In genomic region chr6:25971187-25971811, GRCh38 we compare ENCODE assay signal across 8 cellular contexts. TPM values are rescaled to one million over a fixed set of nuclear protein-coding genes. Genes with fewer than 3 reads are reported as not detected.
DNase-seq lines count a peak whose midpoint lies in the region; ATAC-seq and TF ChIP-seq lines count a peak whose summit lies in the region.

No MANE protein-coding gene starts in this region.

- TF ChIP-seq CTCF in epithelial cell of esophagus (IDR thresholded peaks at IDR 0.05; ENCODE audit: insufficient read depth, low read depth, low read length, missing control alignments) (no peak), nephron (IDR thresholded peaks at IDR 0.05; ENCODE audit: unreplicated experiment in 3 of 3) (no peak)

- ATAC-seq in CD4-positive, CD25-positive, alpha-beta regulatory T cell (ENCODE audit: low read depth in 2 of 2): no peak
- no peak for ATAC-seq in HG02852 (IDR thresholded peaks at IDR 0.05; ENCODE audit: unreplicated experiment)

- no peaks in the 10 kb centered on the region for H3K27me3 ChIP-seq in CD4-positive, CD25-positive, alpha-beta regulatory T cell (ENCODE audit: control insufficient read depth, insufficient read depth, low read length)

- peaks cover 98% of the 10 kb centered on the region for H3K36me3 ChIP-seq in CD4-positive, CD25-positive, alpha-beta regulatory T cell (ENCODE audit: control insufficient read depth, insufficient read depth, low read length)

- no peak for DNase-seq in CD4-positive, CD25-positive, alpha-beta regulatory T cell
- DNase-seq in MV-4-11 (lab: John Stamatoyannopoulos, UW) (peak; percentile 56), epithelial cell of esophagus (ENCODE audit: low read depth) (peak; percentile 78), HEK293T (ENCODE audit: extremely low spot score) (no peak)
- no peak for DNase-seq in stimulated activated CD4-positive, alpha-beta T cell treated with anti-CD3 and anti-CD28 coated beads, Interleukin-2, amount 100 ng/mL, for 48 hours
- DNase-seq in stimulated activated CD4-positive, alpha-beta T cell treated with anti-CD3 and anti-CD28 coated beads, Interleukin-4, amount 100 ng/mL, for 4 hours: no peak

- H3K4me3 Mint-ChIP-seq in CD4-positive, CD25-positive, alpha-beta regulatory T cell: peak overlapping the region in 2 of 4 donors; percentile 20 to 50
- H3K4me3 Mint-ChIP-seq in nephron: peak overlapping the region in 1 of 3 experiments; percentile 45

- H3K27me3 Mint-ChIP-seq in CD4-positive, CD25-positive, alpha-beta regulatory T cell: peaks cover 4% of the 10 kb centered on the region
- H3K27me3 Mint-ChIP-seq in nephron (ENCODE audit: low read depth): no peaks in the 10 kb centered on the region

- H3K4me3 ChIP-seq in CD4-positive, CD25-positive, alpha-beta regulatory T cell (ENCODE audit: low read depth, low read length): no peak overlapping the region
- no peak overlapping the region for H3K4me3 ChIP-seq in epithelial cell of esophagus (ENCODE audit: low read length)

- peaks cover 32% of the 10 kb centered on the region for H3K4me1 ChIP-seq in CD4-positive, CD25-positive, alpha-beta regulatory T cell (ENCODE audit: control insufficient read depth, insufficient read depth, low read length, poor library complexity, severe bottlenecking)

- H3K9me3 ChIP-seq in CD4-positive, CD25-positive, alpha-beta regulatory T cell (ENCODE audit: control insufficient read depth in 2 of 2, low read length in 2 of 2): no peaks in the 10 kb centered on the region

- H3K4me1 Mint-ChIP-seq in CD4-positive, CD25-positive, alpha-beta regulatory T cell: peaks cover 33 to 69% (median 56%) of the 10 kb centered on the region in 4 donors
- peaks cover 35% of the 10 kb centered on the region for H3K4me1 Mint-ChIP-seq in nephron

- H3K27ac ChIP-seq in CD4-positive, CD25-positive, alpha-beta regulatory T cell (ENCODE audit: insufficient read depth, low read length, poor library complexity, severe bottlenecking): no peak overlapping the region

- peaks cover 73% of the 10 kb centered on the region for H3K36me3 Mint-ChIP-seq in CD4-positive, CD25-positive, alpha-beta regulatory T cell
- H3K36me3 Mint-ChIP-seq in nephron (ENCODE audit: low read depth): peaks cover 73% of the 10 kb centered on the region

- POLR2A ChIA-PET in HEK293T (lab: Yijun Ruan, JAX): no interaction called here

- CTCF ChIA-PET in HEK293T (lab: Yijun Ruan, JAX): interaction anchor here (1.0 kb wide), 1 partner anchor 21 kb away, joined by 3 read pairs; no protein-coding TSS in a partner anchor

- H3K9me3 Mint-ChIP-seq in CD4-positive, CD25-positive, alpha-beta regulatory T cell: no peaks in the 10 kb centered on the region
- H3K9me3 Mint-ChIP-seq in nephron: no peaks in the 10 kb centered on the region

- H3K27ac Mint-ChIP-seq in CD4-positive, CD25-positive, alpha-beta regulatory T cell: peak overlapping the region in 2 of 3 donors; percentile 70 to 86
- peak overlapping the region; percentile 76 to 91 (median 79) for H3K27ac Mint-ChIP-seq in nephron

TF ChIP-seq in HEK293T, 16 proteins besides CTCF, POLR2A, EP300 and RAD21:
- TF ChIP-seq HDGF (IDR thresholded peaks at IDR 0.05; ENCODE audit: borderline replicate concordance): no peak
- no peak for TF ChIP-seq FOXM1 (IDR thresholded peaks at IDR 0.05; ENCODE audit: borderline replicate concordance)
- no peak for TF ChIP-seq TARDBP (IDR thresholded peaks at IDR 0.05)
- TF ChIP-seq LEF1 (IDR thresholded peaks at IDR 0.05; ENCODE audit: borderline replicate concordance): no peak

RNA-seq across cellular contexts. Expression of gene TRIM38, which starts 8.7 kb away (rescaled TPM):
- total RNA-seq in CD4-positive, CD25-positive, alpha-beta regulatory T cell: 22.9 TPM
- polyA plus RNA-seq in CD4-positive, CD25-positive, alpha-beta regulatory T cell: 10 to 100 TPM in 1 of 4 donors, 1 to 10 TPM in 3; 6.6 to 10.9 (median 8.4) TPM

RNA-seq across cellular contexts. Expression of gene SLC17A2, which starts 40.8 kb away (rescaled TPM):
- not detected for total RNA-seq in CD4-positive, CD25-positive, alpha-beta regulatory T cell
- not detected for polyA plus RNA-seq in CD4-positive, CD25-positive, alpha-beta regulatory T cell

Comparison
In these comparisons a context has a peak if more than half of its experiments do, and no peak if none do; other contexts are left out.
1. DNase-seq: peak in MV-4-11 (single experiment) and epithelial cell of esophagus (single experiment); none in CD4-positive, CD25-positive, alpha-beta regulatory T cell (0 of 3), stimulated activated CD4-positive, alpha-beta T cell treated with anti-CD3 and anti-CD28 coated beads, Interleukin-2, amount 100 ng/mL, for 48 hours (0 of 2), stimulated activated CD4-positive, alpha-beta T cell treated with anti-CD3 and anti-CD28 coated beads, Interleukin-4, amount 100 ng/mL, for 4 hours (0 of 2) and HEK293T (single experiment).